ENCODE assay signal across 8 cellular contexts in genomic region chr12:116737774-116738657, GRCh38. TPM values are rescaled to one million over a fixed set of nuclear protein-coding genes. Genes with fewer than 3 reads are reported as not detected.
DNase-seq lines count a peak whose midpoint lies in the region; FAIRE-seq and TF ChIP-seq lines count a peak whose summit lies in the region.

A gene with protein sequence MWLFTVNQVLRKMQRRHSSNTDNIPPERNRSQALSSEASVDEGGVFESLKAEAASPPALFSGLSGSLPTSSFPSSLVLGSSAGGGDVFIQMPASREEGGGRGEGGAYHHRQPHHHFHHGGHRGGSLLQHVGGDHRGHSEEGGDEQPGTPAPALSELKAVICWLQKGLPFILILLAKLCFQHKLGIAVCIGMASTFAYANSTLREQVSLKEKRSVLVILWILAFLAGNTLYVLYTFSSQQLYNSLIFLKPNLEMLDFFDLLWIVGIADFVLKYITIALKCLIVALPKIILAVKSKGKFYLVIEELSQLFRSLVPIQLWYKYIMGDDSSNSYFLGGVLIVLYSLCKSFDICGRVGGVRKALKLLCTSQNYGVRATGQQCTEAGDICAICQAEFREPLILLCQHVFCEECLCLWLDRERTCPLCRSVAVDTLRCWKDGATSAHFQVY (plus strand): TSS chr12:116738315. CDS start chr12:116740498, 2,183 bp downstream.
A gene with protein sequence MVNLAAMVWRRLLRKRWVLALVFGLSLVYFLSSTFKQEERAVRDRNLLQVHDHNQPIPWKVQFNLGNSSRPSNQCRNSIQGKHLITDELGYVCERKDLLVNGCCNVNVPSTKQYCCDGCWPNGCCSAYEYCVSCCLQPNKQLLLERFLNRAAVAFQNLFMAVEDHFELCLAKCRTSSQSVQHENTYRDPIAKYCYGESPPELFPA (minus strand): TSS chr12:116738069. CDS start chr12:116737900, 169 bp downstream.

- H3K9ac ChIP-seq in ES-I3 (ENCODE audit: low read depth, low read length) (peak within 1 kb of the TSS; percentile 84), Loucy (ENCODE audit: low read depth, low read length, poor library complexity, severe bottlenecking) (peak within 1 kb of the TSS; percentile 87), neural cell (ENCODE audit: low read length) (peak within 1 kb of the TSS; percentile 82)

- peak; percentile 53 for TF ChIP-seq RAD21 in neural cell (conservative IDR thresholded peaks at IDR 0.05)

- TF ChIP-seq POLR2A in H54 (IDR thresholded peaks at IDR 0.05; ENCODE audit: low read depth, low read length), result peak; percentile 93
- peak; percentile 88 for TF ChIP-seq POLR2A in Raji (IDR thresholded peaks at IDR 0.05; ENCODE audit: insufficient read depth, low read depth, low read length)
- TF ChIP-seq POLR2A in stomach (IDR thresholded peaks at IDR 0.05), result no peak

- H3K9me2 ChIP-seq in Loucy (replicated peaks; ENCODE audit: low read depth, low read length) (no peaks in the 10 kb centered on the region), neural cell (ENCODE audit: insufficient read depth, low read length) (no peaks in the 10 kb centered on the region)

- DNase-seq in H54 (ENCODE audit: insufficient read length, low spot score), result peak; percentile 99
- peak; percentile 100 for DNase-seq in activated effector memory CD4-positive, alpha-beta T cell treated with anti-CD3 and anti-CD28 coated beads, Interleukin-2, amount 50 U/mL, for 16 hours
- peak; percentile 99 for DNase-seq in fibroblast of villous mesenchyme (ENCODE audit: low read depth)
- DNase-seq in stomach, result peak; percentile 99

- peak within 1 kb of the TSS; percentile 89 for H3K27ac ChIP-seq in neural cell (ENCODE audit: low read length)
- H3K27ac ChIP-seq in stomach, result peak within 1 kb of the TSS; percentile 83 to 95 (median 87)

- H3K4me2 ChIP-seq in Loucy (ENCODE audit: low read depth, low read length, poor library complexity, severe bottlenecking), result peak within 1 kb of the TSS; percentile 95
- peak within 1 kb of the TSS; percentile 75 for H3K4me2 ChIP-seq in neural cell (ENCODE audit: low read length)

- H3K4me3 ChIP-seq in Loucy (ENCODE audit: low read length, poor library complexity, severe bottlenecking), result peak within 1 kb of the TSS; percentile 94
- peak within 1 kb of the TSS; percentile 70 for H3K4me3 ChIP-seq in fibroblast of villous mesenchyme (ENCODE audit: low read depth, low read length)
- H3K4me3 ChIP-seq in neural cell (ENCODE audit: low read length), result peak within 1 kb of the TSS; percentile 80
- H3K4me3 ChIP-seq in stomach, result peak within 1 kb of the TSS; percentile 59 to 94 (median 81)

- H4K20me1 ChIP-seq in Loucy (ENCODE audit: insufficient read depth, low read length, poor library complexity, severe bottlenecking) (peaks cover 17% of the 10 kb centered on the region), neural cell (ENCODE audit: insufficient read depth) (no peaks in the 10 kb centered on the region)

- peak; percentile 62 for TF ChIP-seq EP300 in neural cell (conservative IDR thresholded peaks at IDR 0.05; ENCODE audit: poor library complexity, severe bottlenecking)
- TF ChIP-seq EP300 in stomach (IDR thresholded peaks at IDR 0.05), result no peak

- H3K36me3 ChIP-seq in ES-I3 (ENCODE audit: insufficient read depth, low read length) (peaks cover 10% of the 10 kb centered on the region; the same call in 1 of the 2 replicates), Loucy (ENCODE audit: insufficient read depth, low read length) (no peaks in the 10 kb centered on the region), neural cell (ENCODE audit: insufficient read depth, low read length) (no peaks in the 10 kb centered on the region), stomach (peaks cover 8 to 22% (median 20%) of the 10 kb centered on the region in 4 donors)

- intact Hi-C loops in stomach (cut with DNase I; ENCODE audit: low total_unique reads), result no loop called here

- 0% methylated on average over 35 to 80 of the region's 80 CpGs for WGBS in stomach, 5 donors

- peak within 1 kb of the TSS; percentile 92 for H2AFZ ChIP-seq in Loucy (ENCODE audit: low read length)
- H2AFZ ChIP-seq in neural cell (ENCODE audit: low read depth, low read length), result peak within 1 kb of the TSS; percentile 52

- H3K4me1 ChIP-seq in ES-I3 (ENCODE audit: insufficient read depth, low read length) (0 out of 2 replicates have a peak, but pooled peaks cover 6% of the 10 kb centered on the region), Loucy (ENCODE audit: insufficient read depth, low read length, poor library complexity, severe bottlenecking) (peaks cover 12% of the 10 kb centered on the region), stomach (peaks cover 0 to 38% (median 34%) of the 10 kb centered on the region in 4 donors)

- TF ChIP-seq CTCF in Loucy (conservative IDR thresholded peaks at IDR 0.05; ENCODE audit: low read length) (peak; percentile 15; the same call in 1 of the 2 replicates), fibroblast of villous mesenchyme (IDR thresholded peaks at IDR 0.05; ENCODE audit: insufficient read depth, low read depth, low read length) (no peak), neural cell (IDR thresholded peaks at IDR 0.05; ENCODE audit: poor library complexity, severe bottlenecking) (peak; percentile 49), stomach (IDR thresholded peaks at IDR 0.05) (peak in 1 of 7 experiments; percentile 11)

- peak; percentile 80 for FAIRE-seq in H54 (lab: Jason Lieb, UNC)

- H3K27me3 ChIP-seq in Loucy (ENCODE audit: insufficient read depth, low read length, poor library complexity, severe bottlenecking) (peaks cover 4% of the 10 kb centered on the region), neural cell (ENCODE audit: insufficient read depth, low read depth, low read length) (no peaks in the 10 kb centered on the region), stomach (no peaks in the 10 kb centered on the region)

- H3F3A ChIP-seq in Loucy (ENCODE audit: low read depth), result no peaks in the 10 kb centered on the region
- H3F3A ChIP-seq in neural cell (ENCODE audit: insufficient read depth, low read length, poor library complexity, severe bottlenecking), result no peaks in the 10 kb centered on the region

- no peaks in the 10 kb centered on the region for H3K9me3 ChIP-seq in ES-I3 (ENCODE audit: control insufficient read depth, insufficient read depth, low read length)
- no peaks in the 10 kb centered on the region for H3K9me3 ChIP-seq in Loucy (ENCODE audit: insufficient read depth, low read depth, low read length)
- no peaks in the 10 kb centered on the region for H3K9me3 ChIP-seq in neural cell (ENCODE audit: low read length)
- no peaks in the 10 kb centered on the region for H3K9me3 ChIP-seq in stomach

- H3K79me2 ChIP-seq in Loucy (ENCODE audit: insufficient read depth, low read length) (peaks cover 44% of the 10 kb centered on the region), neural cell (replicated peaks; ENCODE audit: insufficient read depth, low read length) (peaks cover 24% of the 10 kb centered on the region)

TF ChIP-seq in neural cell, 6 proteins besides CTCF, POLR2A, EP300 and RAD21:
- TF ChIP-seq POLR2AphosphoS5 (IDR thresholded peaks at IDR 0.05), result peak; percentile 58
- TF ChIP-seq EZH2 (IDR thresholded peaks at IDR 0.05; ENCODE audit: borderline replicate concordance, insufficient read depth, low read length, poor library complexity, severe bottlenecking), result no peak
- peak; percentile 51 for TF ChIP-seq TAF1 (IDR thresholded peaks at IDR 0.05; ENCODE audit: low read depth)
- TF ChIP-seq MXI1 (conservative IDR thresholded peaks at IDR 0.05; ENCODE audit: poor library complexity, severe bottlenecking), result peak; percentile 73
- TF ChIP-seq SMC3 (conservative IDR thresholded peaks at IDR 0.05; ENCODE audit: poor library complexity), result peak; percentile 60
- TF ChIP-seq, protein P1, sequence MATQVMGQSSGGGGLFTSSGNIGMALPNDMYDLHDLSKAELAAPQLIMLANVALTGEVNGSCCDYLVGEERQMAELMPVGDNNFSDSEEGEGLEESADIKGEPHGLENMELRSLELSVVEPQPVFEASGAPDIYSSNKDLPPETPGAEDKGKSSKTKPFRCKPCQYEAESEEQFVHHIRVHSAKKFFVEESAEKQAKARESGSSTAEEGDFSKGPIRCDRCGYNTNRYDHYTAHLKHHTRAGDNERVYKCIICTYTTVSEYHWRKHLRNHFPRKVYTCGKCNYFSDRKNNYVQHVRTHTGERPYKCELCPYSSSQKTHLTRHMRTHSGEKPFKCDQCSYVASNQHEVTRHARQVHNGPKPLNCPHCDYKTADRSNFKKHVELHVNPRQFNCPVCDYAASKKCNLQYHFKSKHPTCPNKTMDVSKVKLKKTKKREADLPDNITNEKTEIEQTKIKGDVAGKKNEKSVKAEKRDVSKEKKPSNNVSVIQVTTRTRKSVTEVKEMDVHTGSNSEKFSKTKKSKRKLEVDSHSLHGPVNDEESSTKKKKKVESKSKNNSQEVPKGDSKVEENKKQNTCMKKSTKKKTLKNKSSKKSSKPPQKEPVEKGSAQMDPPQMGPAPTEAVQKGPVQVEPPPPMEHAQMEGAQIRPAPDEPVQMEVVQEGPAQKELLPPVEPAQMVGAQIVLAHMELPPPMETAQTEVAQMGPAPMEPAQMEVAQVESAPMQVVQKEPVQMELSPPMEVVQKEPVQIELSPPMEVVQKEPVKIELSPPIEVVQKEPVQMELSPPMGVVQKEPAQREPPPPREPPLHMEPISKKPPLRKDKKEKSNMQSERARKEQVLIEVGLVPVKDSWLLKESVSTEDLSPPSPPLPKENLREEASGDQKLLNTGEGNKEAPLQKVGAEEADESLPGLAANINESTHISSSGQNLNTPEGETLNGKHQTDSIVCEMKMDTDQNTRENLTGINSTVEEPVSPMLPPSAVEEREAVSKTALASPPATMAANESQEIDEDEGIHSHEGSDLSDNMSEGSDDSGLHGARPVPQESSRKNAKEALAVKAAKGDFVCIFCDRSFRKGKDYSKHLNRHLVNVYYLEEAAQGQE (IDR thresholded peaks at IDR 0.05; ENCODE audit: borderline replicate concordance), result peak; percentile 60

RNA-seq across cellular contexts. Expression of the first gene that starts in this region (rescaled TPM):
- total RNA-seq in fibroblast of villous mesenchyme, result 6.1 and 7.3 TPM in 2 replicates
- 18.5 and 20.6 TPM in 2 replicates for polyA plus RNA-seq in neural cell
- 53.6 and 59.6 TPM in 2 replicates for polyA minus RNA-seq in neural cell
- total RNA-seq in stomach, result 10 to 100 TPM in 1 of 5 donors, 1 to 10 TPM in 2, under 1 TPM in 1, not detected in 1; 0.43 to 12.7 (median 3.4) TPM
- polyA plus RNA-seq in stomach, result 1 to 10 TPM in 1 of 3 donors, under 1 TPM in 1, not detected in 1; 0.44 to 1.0 TPM

RNA-seq across cellular contexts. Expression of the second gene that starts in this region (rescaled TPM):
- total RNA-seq in fibroblast of villous mesenchyme (27.4 and 28.9 TPM in 2 replicates), stomach (100 to 1,000 TPM in 1 of 5 donors, 10 to 100 TPM in 3, 1 to 10 TPM in 1; 1.2 to 124 (median 71.9) TPM)
- polyA plus RNA-seq in neural cell (40.0 and 48.1 TPM in 2 replicates), stomach (10 to 100 TPM; 11.6 to 27.0 (median 19.9) TPM)
- polyA minus RNA-seq in neural cell, result 85.3 and 93.5 TPM in 2 replicates

Comparison
In these comparisons a context has a peak if more than half of its experiments do, and no peak if none do; other contexts are left out.
1. Peak in every context shown above with its lines: DNase-seq, H3K4me3 ChIP-seq and H3K27ac ChIP-seq.
2. POLR2A ChIP-seq: peak in H54 (single experiment) and Raji (single experiment); none in stomach (0 of 4).